13 cellular contexts compared by ENCODE assay signal in genomic region chr3:186258968-186259367, GRCh38.
DNase-seq lines count a peak whose midpoint lies in the region; ATAC-seq and TF ChIP-seq lines count a peak whose summit lies in the region.
"Had no signal": no experiment of that assay in that cellular context is flagged by ENCODE, and none has a peak within 500 bp of the region (broad histone marks: within the 10 kb centered on the region; RNA-seq: fewer than 3 reads in every experiment).

No MANE protein-coding gene starts in this region.

- H3K27ac Mint-ChIP-seq in glutamatergic neuron (ENCODE audit: unreplicated experiment), result peak overlapping the region; percentile 16
- H3K27ac Mint-ChIP-seq in progenitor cell of endocrine pancreas, result no peak overlapping the region
- no peak overlapping the region for H3K27ac Mint-ChIP-seq in stimulated activated naive B cell treated with anti-CD40 and anti-IgM and Interleukin-4, amounts not matched to agents 10 μg/mL and 1 μg/mL and 100 μg/mL, for 72 hours

- peak overlapping the region; percentile 48; the same call in 1 of the 2 replicates for H3K4me2 ChIP-seq in OCI-LY3 (ENCODE audit: low read length)

- H3K9ac ChIP-seq in OCI-LY3 (ENCODE audit: low read length), result no peak overlapping the region

- H3K27ac ChIP-seq in OCI-LY3 (ENCODE audit: low read length) (no peak overlapping the region), lower lobe of right lung (no peak overlapping the region)
- H3K27ac ChIP-seq: colonic mucosa had no signal

- no peaks in the 10 kb centered on the region for H4K20me1 ChIP-seq in OCI-LY3 (ENCODE audit: insufficient read depth, low read length)

- DNase-seq in NCI-H82 (lab: John Stamatoyannopoulos, UW), result peak; percentile 23
- DNase-seq in NCI-H82 treated with DMSO at 0.1 percent for 48 hours (lab: John Stamatoyannopoulos, UW; ENCODE audit: unreplicated experiment), result no peak
- DNase-seq in glutamatergic neuron, result no peak
- no peak for DNase-seq in progenitor cell of endocrine pancreas (ENCODE audit: low spot score, unreplicated experiment)
- no peak for DNase-seq in posterior vena cava (ENCODE audit: low spot score)
- DNase-seq in lower lobe of right lung, result no peak
- no peak for DNase-seq in stimulated activated naive B cell treated with anti-CD40 and anti-IgM and Interleukin-4, amounts not matched to agents 10 μg/mL and 1 μg/mL and 100 μg/mL, for 72 hours
- DNase-seq: SIG-M5 had no signal

- TF ChIP-seq CTCF in OCI-LY3 (IDR thresholded peaks at IDR 0.05; ENCODE audit: low read depth, low read length), result no peak
- TF ChIP-seq CTCF in glutamatergic neuron (IDR thresholded peaks at IDR 0.05; ENCODE audit: partially characterized antibody, unreplicated experiment), result no peak
- TF ChIP-seq CTCF in progenitor cell of endocrine pancreas (IDR thresholded peaks at IDR 0.05; ENCODE audit: unreplicated experiment), result no peak
- TF ChIP-seq CTCF in lower lobe of right lung (IDR thresholded peaks at IDR 0.05), result no peak

- H3K9me3 ChIP-seq in OCI-LY3 (ENCODE audit: insufficient read depth, low read length), result no peaks in the 10 kb centered on the region
- no peaks in the 10 kb centered on the region for H3K9me3 ChIP-seq in lower lobe of right lung
- H3K9me3 ChIP-seq: colonic mucosa had no signal

- H3K27me3 ChIP-seq in OCI-LY3 (ENCODE audit: low read depth, low read length), result peaks cover 10% of the 10 kb centered on the region; the same call in 1 of the 2 replicates
- H3K27me3 ChIP-seq in lower lobe of right lung (ENCODE audit: low read depth), result no peaks in the 10 kb centered on the region
- H3K27me3 ChIP-seq: colonic mucosa had no signal

- no peaks in the 10 kb centered on the region for H3K79me2 ChIP-seq in OCI-LY3 (ENCODE audit: low read length)

- H3K4me1 Mint-ChIP-seq in glutamatergic neuron (ENCODE audit: low read depth, unreplicated experiment), result peaks cover 14% of the 10 kb centered on the region
- peaks cover 12% of the 10 kb centered on the region for H3K4me1 Mint-ChIP-seq in progenitor cell of endocrine pancreas (ENCODE audit: low read depth)
- H3K4me1 Mint-ChIP-seq in stimulated activated naive B cell treated with anti-CD40 and anti-IgM and Interleukin-4, amounts not matched to agents 10 μg/mL and 1 μg/mL and 100 μg/mL, for 72 hours, result peaks cover 43 to 58% of the 10 kb centered on the region in 2 donors

- no peak overlapping the region for H3K4me3 Mint-ChIP-seq in glutamatergic neuron (ENCODE audit: unreplicated experiment)
- H3K4me3 Mint-ChIP-seq in progenitor cell of endocrine pancreas (ENCODE audit: low read depth), result peak overlapping the region; percentile 46
- no peak overlapping the region for H3K4me3 Mint-ChIP-seq in stimulated activated naive B cell treated with anti-CD40 and anti-IgM and Interleukin-4, amounts not matched to agents 10 μg/mL and 1 μg/mL and 100 μg/mL, for 72 hours

- no peaks in the 10 kb centered on the region for H3K36me3 Mint-ChIP-seq in glutamatergic neuron (ENCODE audit: unreplicated experiment)
- H3K36me3 Mint-ChIP-seq in progenitor cell of endocrine pancreas (ENCODE audit: insufficient read depth), result no peaks in the 10 kb centered on the region
- no peaks in the 10 kb centered on the region for H3K36me3 Mint-ChIP-seq in stimulated activated naive B cell treated with anti-CD40 and anti-IgM and Interleukin-4, amounts not matched to agents 10 μg/mL and 1 μg/mL and 100 μg/mL, for 72 hours
- H3K36me3 Mint-ChIP-seq: activated CD4-positive, alpha-beta memory T cell treated with anti-CD3 and anti-CD28 coated beads for 36 hours; CD4-positive, alpha-beta memory T cell had no signal

- H3K27me3 Mint-ChIP-seq in glutamatergic neuron (ENCODE audit: unreplicated experiment), result peaks cover 6% of the 10 kb centered on the region
- H3K27me3 Mint-ChIP-seq in progenitor cell of endocrine pancreas, result peaks cover 72% of the 10 kb centered on the region
- peaks cover 11 to 15% of the 10 kb centered on the region in 2 donors for H3K27me3 Mint-ChIP-seq in stimulated activated naive B cell treated with anti-CD40 and anti-IgM and Interleukin-4, amounts not matched to agents 10 μg/mL and 1 μg/mL and 100 μg/mL, for 72 hours

- H3K36me3 ChIP-seq in OCI-LY3 (replicated peaks; ENCODE audit: low read depth, low read length) (no peaks in the 10 kb centered on the region), lower lobe of right lung (no peaks in the 10 kb centered on the region)
- H3K36me3 ChIP-seq: colonic mucosa had no signal

- ATAC-seq in lower lobe of right lung, result no peak
- no peak for ATAC-seq in stimulated activated naive B cell treated with anti-CD40 and anti-IgM and Interleukin-4, amounts not matched to agents 10 μg/mL and 1 μg/mL and 100 μg/mL, for 72 hours (replicated peaks)

- no peak overlapping the region for H2AFZ ChIP-seq in OCI-LY3 (ENCODE audit: low read depth, low read length)

- H3K4me1 ChIP-seq in OCI-LY3 (ENCODE audit: low read length) (peaks cover 44% of the 10 kb centered on the region), lower lobe of right lung (peaks cover 10% of the 10 kb centered on the region)
- H3K4me1 ChIP-seq: colonic mucosa had no signal

- H3K4me3 ChIP-seq in OCI-LY3 (ENCODE audit: low read length) (no peak overlapping the region), lower lobe of right lung (no peak overlapping the region)
- H3K4me3 ChIP-seq: colonic mucosa had no signal

- peaks cover 3% of the 10 kb centered on the region for H3K9me3 Mint-ChIP-seq in glutamatergic neuron (ENCODE audit: unreplicated experiment)
- H3K9me3 Mint-ChIP-seq in progenitor cell of endocrine pancreas (ENCODE audit: low read depth), result no peaks in the 10 kb centered on the region
- H3K9me3 Mint-ChIP-seq in stimulated activated naive B cell treated with anti-CD40 and anti-IgM and Interleukin-4, amounts not matched to agents 10 μg/mL and 1 μg/mL and 100 μg/mL, for 72 hours, result no peaks in the 10 kb centered on the region
- H3K9me3 Mint-ChIP-seq: activated T-helper 2 cell treated with anti-CD3 and anti-CD28 coated beads, Interferon-gamma antibody, Interleukin-2, Interleukin-4, amounts not matched to agents 10 μg/mL and 5 μg/mL and 100 μg/mL, durations not matched to agents 14 hours and 24 hours and 36 hours; CD4-positive, alpha-beta memory T cell had no signal

- intact Hi-C loops in posterior vena cava (cut with DNase I) (loop anchor here in 1 of 2 donors (5.0 kb wide), 1 partner anchor 283 kb away; the partner anchor contains the start of gene CRYGS), lower lobe of right lung (cut with DNase I) (no loop called here)
